In genomic region chr9:109166771-109167601, GRCh38 we compare ENCODE assay signal across 9 cellular contexts. TPM values are rescaled to one million over a fixed set of nuclear protein-coding genes. Genes with fewer than 3 reads are reported as not detected.
A peak's percentile ranks its signal among the peaks of the same experiment; 100 is the strongest.
DNase-seq lines count a peak whose midpoint lies in the region; ATAC-seq and TF ChIP-seq lines count a peak whose summit lies in the region.
"Had no signal": no experiment of that assay in that cellular context is flagged by ENCODE, and none has a peak within 500 bp of the region (broad histone marks: within the 10 kb centered on the region; RNA-seq: fewer than 3 reads in every experiment).

Gene FRRS1L (minus strand): TSS chr9:109167249. CDS start chr9:109167138, 111 bp downstream.

- no peaks in the 10 kb centered on the region for H3K36me3 ChIP-seq in GM23338 (ENCODE audit: insufficient read depth)

- peak within 1 kb of the TSS; percentile 83 for H3K4me2 ChIP-seq in GM23338

- DNase-seq in GM23338 (ENCODE audit: low spot score) = peak; percentile 71
- no peak for DNase-seq in T-helper 2 cell treated with Interferon-gamma antibody and Interleukin-4, amounts not matched to agents 5 μg/mL and 100 μg/mL, for 36 hours (ENCODE audit: low spot score)
- DNase-seq in hypothalamus (lab: John Stamatoyannopoulos, UW) = peak in 43 of 51 donors; percentile 3 to 74 (median 26)
- DNase-seq in retinal pigment epithelial cell (ENCODE audit: low read depth) = no peak
- no peak for DNase-seq in SW 1271 (lab: John Stamatoyannopoulos, UW)
- DNase-seq in stimulated activated CD4-positive, alpha-beta T cell treated with anti-CD3 and anti-CD28 coated beads, Interleukin-4, amount 100 ng/mL, for 24 hours = no peak
- no peak for DNase-seq in H4 (ENCODE audit: low spot score)
- DNase-seq in Kasumi-1 (lab: John Stamatoyannopoulos, UW) = no peak

- peaks cover 24% of the 10 kb centered on the region for H3K27me3 Mint-ChIP-seq in GM23338 (ENCODE audit: insufficient read depth, low read depth, poor library complexity)
- peaks cover 65% of the 10 kb centered on the region for H3K27me3 Mint-ChIP-seq in T-helper 2 cell treated with Interferon-gamma antibody and Interleukin-4, amounts not matched to agents 5 μg/mL and 100 μg/mL, for 36 hours (ENCODE audit: low read depth)

- H3K4me3 ChIP-seq in GM23338 (peak within 1 kb of the TSS; percentile 68), retinal pigment epithelial cell (ENCODE audit: low read length) (peak within 1 kb of the TSS; percentile 44)

- peaks cover 7% of the 10 kb centered on the region; the same call in 1 of the 3 replicates for H3K4me1 Mint-ChIP-seq in GM23338
- peaks cover 6% of the 10 kb centered on the region for H3K4me1 Mint-ChIP-seq in T-helper 2 cell treated with Interferon-gamma antibody and Interleukin-4, amounts not matched to agents 5 μg/mL and 100 μg/mL, for 36 hours (ENCODE audit: low read depth)

- TF ChIP-seq CTCF in GM23338 (conservative IDR thresholded peaks at IDR 0.05; ENCODE audit: low read depth in 2 of 2) = no peak
- no peak for TF ChIP-seq CTCF in retinal pigment epithelial cell (conservative IDR thresholded peaks at IDR 0.05; ENCODE audit: low read depth, low read length)

- peaks cover 2% of the 10 kb centered on the region; the same call in 1 of the 3 replicates for H3K36me3 Mint-ChIP-seq in GM23338 (ENCODE audit: low read depth)
- no peaks in the 10 kb centered on the region for H3K36me3 Mint-ChIP-seq in T-helper 2 cell treated with Interferon-gamma antibody and Interleukin-4, amounts not matched to agents 5 μg/mL and 100 μg/mL, for 36 hours (ENCODE audit: low read depth)

- H3F3A ChIP-seq in GM23338 (replicated peaks; ENCODE audit: low read depth) = peaks cover 4% of the 10 kb centered on the region; the same call in 1 of the 2 replicates

- no peak within 1 kb of the TSS for H3K27ac ChIP-seq in GM23338 (ENCODE audit: low read depth)

- H3K4me1 ChIP-seq in GM23338 (ENCODE audit: insufficient read depth) = 0 out of 2 replicates have a peak, but pooled peaks cover 9% of the 10 kb centered on the region

- H4K20me1 ChIP-seq in GM23338 (replicated peaks; ENCODE audit: insufficient read depth) = no peaks in the 10 kb centered on the region

- H3K27ac Mint-ChIP-seq in GM23338 = no peak within 1 kb of the TSS
- no peak within 1 kb of the TSS for H3K27ac Mint-ChIP-seq in T-helper 2 cell treated with Interferon-gamma antibody and Interleukin-4, amounts not matched to agents 5 μg/mL and 100 μg/mL, for 36 hours

- H3K9me3 Mint-ChIP-seq in GM23338 = peaks cover 11% of the 10 kb centered on the region
- H3K9me3 Mint-ChIP-seq in T-helper 2 cell treated with Interferon-gamma antibody and Interleukin-4, amounts not matched to agents 5 μg/mL and 100 μg/mL, for 36 hours = peaks cover 8% of the 10 kb centered on the region

- no peaks in the 10 kb centered on the region for H3K79me2 ChIP-seq in GM23338 (replicated peaks; ENCODE audit: insufficient read depth)

- peaks cover 37% of the 10 kb centered on the region for H3K27me3 ChIP-seq in GM23338 (ENCODE audit: insufficient read depth)

- H2AFZ ChIP-seq in GM23338 = peak within 1 kb of the TSS; percentile 100

- ATAC-seq in GM23338 = peak; percentile 72

- H3K4me3 Mint-ChIP-seq in GM23338 = peak within 1 kb of the TSS; percentile 82
- H3K4me3 Mint-ChIP-seq in T-helper 2 cell treated with Interferon-gamma antibody and Interleukin-4, amounts not matched to agents 5 μg/mL and 100 μg/mL, for 36 hours = peak within 1 kb of the TSS; percentile 60

- no peaks in the 10 kb centered on the region for H3K9me2 ChIP-seq in GM23338 (ENCODE audit: insufficient read depth)

TF ChIP-seq in GM23338, 12 proteins besides CTCF, POLR2A, EP300 and RAD21:
- TF ChIP-seq EZH2 (IDR thresholded peaks at IDR 0.05; ENCODE audit: low read depth, unreplicated experiment) (peak; percentile 47), ETS1 (IDR thresholded peaks at IDR 0.05) (no peak), POLR2AphosphoS5 (IDR thresholded peaks at IDR 0.05; ENCODE audit: low read depth) (no peak), ZNF114 (CRISPR knock-in tag; IDR thresholded peaks at IDR 0.05) (no peak), EZH2phosphoT487 (IDR thresholded peaks at IDR 0.05; ENCODE audit: unreplicated experiment) (no peak)

RNA-seq across cellular contexts. Expression of gene FRRS1L, which starts in this region (rescaled TPM):
- 0.78 and 1.1 TPM in 2 replicates for total RNA-seq in GM23338 (2014; rRNA removed; shearing (Covaris generic))
- polyA plus RNA-seq in GM23338 (2016; fragmentation: Nextera tagmentation; extraction: Ambion mirVana) = 0.37 and 0.54 TPM in 2 replicates
- not detected in 2 replicates for total RNA-seq in H4 (2014; rRNA removed; shearing (Covaris generic))
- total RNA-seq: lung microvascular endothelial cell had no signal

Comparison
In these comparisons a context has a peak if more than half of its experiments do, and no peak if none do; other contexts are left out.
1. DNase-seq: peak in GM23338 (single experiment) and hypothalamus (43 of 51); none in T-helper 2 cell treated with Interferon-gamma antibody and Interleukin-4, amounts not matched to agents 5 μg/mL and 100 μg/mL, for 36 hours (single experiment), retinal pigment epithelial cell (single experiment), SW 1271 (0 of 2), stimulated activated CD4-positive, alpha-beta T cell treated with anti-CD3 and anti-CD28 coated beads, Interleukin-4, amount 100 ng/mL, for 24 hours (single experiment), H4 (single experiment) and Kasumi-1 (0 of 2).